33 cellular contexts compared by ENCODE assay signal in the genomic region with DNA sequence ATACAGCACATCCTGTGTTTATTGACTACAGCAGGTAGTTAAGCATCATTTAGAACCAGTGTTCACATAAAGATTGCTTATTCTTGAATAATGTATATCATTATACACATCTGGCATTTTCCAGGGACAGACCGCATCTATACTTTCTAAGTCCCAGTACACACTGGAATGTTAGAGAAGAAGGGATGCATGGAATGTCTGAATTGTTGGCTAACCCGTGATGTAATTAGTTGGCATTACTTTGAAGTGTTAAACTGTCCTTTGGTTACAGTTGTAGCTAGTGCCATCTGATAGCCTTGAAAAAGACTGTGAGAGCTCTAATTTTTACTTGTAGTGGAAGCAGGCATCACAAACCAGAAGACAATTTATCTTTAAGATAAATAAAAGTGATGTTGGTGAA. TPM values are rescaled to one million over a fixed set of nuclear protein-coding genes. Genes with fewer than 3 reads are reported as not detected.
"Had no signal": no experiment of that assay in that cellular context is flagged by ENCODE, and none has a peak within 500 bp of the region (broad histone marks: within the 10 kb centered on the region; RNA-seq: fewer than 3 reads in every experiment).

No MANE protein-coding gene starts in this region.

- H3K36me3 ChIP-seq: esophagus squamous epithelium, gastrocnemius medialis, heart right ventricle, left lung had no signal

- H3K4me3 ChIP-seq: coronary artery, dorsolateral prefrontal cortex, esophagus squamous epithelium, gastrocnemius medialis, heart right ventricle, left lung, lung, mucosa of descending colon had no signal

- DNase-seq: dermis blood vessel endothelial cell; dorsolateral prefrontal cortex; effector CD4-positive, alpha-beta T cell; effector memory CD4-positive, alpha-beta T cell; esophagus squamous epithelium; foreskin fibroblast; foreskin melanocyte; gastrocnemius medialis; glutamatergic neuron; head of caudate nucleus; heart right ventricle; hippocampal formation; immature natural killer cell; islet precursor cell; kidney; kidney glomerular epithelial cell; left colon; left lung; left ventricle myocardium superior; mammary epithelial cell; mucosa of descending colon; naive B cell; naive thymus-derived CD8-positive, alpha-beta T cell had no signal

- H3K27me3 ChIP-seq: dorsolateral prefrontal cortex, esophagus squamous epithelium, gastrocnemius medialis, heart right ventricle, left lung had no signal

- H3K9me3 ChIP-seq: esophagus squamous epithelium, gastrocnemius medialis, left lung, mucosa of descending colon had no signal

- H3K4me1 ChIP-seq: esophagus squamous epithelium, gastrocnemius medialis, heart right ventricle, left lung had no signal

- H3K27ac ChIP-seq: coronary artery, dorsolateral prefrontal cortex, esophagus squamous epithelium, gastrocnemius medialis, heart right ventricle, left lung had no signal

RNA-seq across cellular contexts. Expression of gene MCHR2, which starts 29.8 kb away (rescaled TPM):
- total RNA-seq: dermis blood vessel endothelial cell; endothelial cell of umbilical vein; epithelial cell of proximal tubule; esophagus squamous epithelium; gastrocnemius medialis; glomerular endothelial cell; heart right ventricle; kidney; left colon; left lung; left ventricle myocardium superior; lower leg skin; lung; mammary epithelial cell; mesenteric fat pad; mesothelial cell of epicardium; mucosa of descending colon; myocyte; naive thymus-derived CD8-positive, alpha-beta T cell had no signal
- polyA plus RNA-seq: endothelial cell of umbilical vein; esophagus; heart right ventricle; immature natural killer cell; lung; mammary epithelial cell; naive thymus-derived CD8-positive, alpha-beta T cell had no signal
